Comparison of ENCODE assay signal across 32 cellular contexts in the genomic region with DNA sequence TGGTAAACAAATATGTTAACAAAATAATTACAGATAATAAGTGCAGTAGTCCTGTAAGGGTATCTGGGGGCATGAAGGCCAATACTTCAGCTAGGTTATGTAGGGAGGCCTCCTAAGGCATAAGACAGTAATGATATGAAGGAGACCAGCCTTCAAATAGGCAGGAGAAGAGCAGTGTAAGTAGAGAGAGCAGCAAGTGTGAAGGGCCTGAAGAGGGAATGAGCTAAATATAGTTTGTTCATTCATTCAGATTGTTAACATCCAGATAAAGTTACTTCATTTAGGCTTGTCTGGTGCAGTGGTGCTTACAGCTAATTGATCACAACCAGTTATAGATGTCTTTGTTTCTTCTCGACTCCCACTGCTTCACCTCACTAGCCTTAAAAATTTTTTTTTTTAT.
DNase-seq lines count a peak whose midpoint lies in the region; ATAC-seq and TF ChIP-seq lines count a peak whose summit lies in the region.
"Had no signal": no experiment of that assay in that cellular context is flagged by ENCODE, and none has a peak within 500 bp of the region (broad histone marks: within the 10 kb centered on the region; RNA-seq: fewer than 3 reads in every experiment).

No MANE protein-coding gene starts in this region.

- H3K4me3 ChIP-seq in SK-N-MC (peak overlapping the region; percentile 17; the same call in 1 of the 2 replicates), heart left ventricle (no peak overlapping the region), psoas muscle (no peak overlapping the region), H7 (ENCODE audit: insufficient read depth, low read depth, low read length) (no peak overlapping the region), endodermal cell (ENCODE audit: low read length) (no peak overlapping the region)
- H3K4me3 ChIP-seq: GM23338, transverse colon had no signal

- H3K9ac ChIP-seq in SK-N-MC (ENCODE audit: insufficient read length) (peak overlapping the region; percentile 65), endodermal cell (ENCODE audit: extremely low read depth, low read length, poor library complexity, severe bottlenecking) (no peak overlapping the region)
- H3K9ac ChIP-seq: SK-N-SH had no signal

- DNase-seq in CD4-positive, alpha-beta T cell = no peak
- DNase-seq in SK-N-MC (ENCODE audit: low read depth, low spot score) = no peak
- no peak for DNase-seq in heart left ventricle
- DNase-seq in psoas muscle = no peak
- DNase-seq in SIG-M5 (lab: John Stamatoyannopoulos, UW) = no peak
- DNase-seq in H7 = no peak
- no peak for DNase-seq in endodermal cell
- DNase-seq: activated CD4-positive, alpha-beta memory T cell treated with anti-CD3 and anti-CD28 coated beads, Interleukin-2, amount 10 ng/mL, durations not matched to agents 7 days and 5 days; activated CD4-positive, CD25-positive, alpha-beta regulatory T cell treated with anti-CD3 and anti-CD28 coated beads, Interleukin-2, amount 50 U/mL, for 72 hours; activated naive CD4-positive, alpha-beta T cell treated with anti-CD3 and anti-CD28 coated beads, Interleukin-2, amount 50 U/mL, for 16 hours; amygdala; Calu3; DND-41; effector CD8-positive, alpha-beta T cell; GF-D8; NCI-H1048; NCI-H1694 treated with DMSO at 0.1 percent for 48 hours; NCI-H2171 treated with DMSO at 0.1 percent for 48 hours; NCI-H510A; SK-N-SH; stimulated activated CD4-positive, alpha-beta T cell treated with anti-CD3 and anti-CD28 coated beads, Interleukin-12 subunit alpha, Interleukin-12 subunit beta, amount 100 ng/mL, for 4 hours; stimulated activated CD4-positive, alpha-beta T cell treated with anti-CD3 and anti-CD28 coated beads, Interleukin-2, amount 100 ng/mL, for 48 hours; transverse colon had no signal

- H3K27ac Mint-ChIP-seq in CD4-positive, alpha-beta T cell = peak overlapping the region; percentile 5
- no peak overlapping the region for H3K27ac Mint-ChIP-seq in endodermal cell
- H3K27ac Mint-ChIP-seq: activated CD4-positive, alpha-beta memory T cell treated with anti-CD3 and anti-CD28 coated beads, Interleukin-2, amount 10 ng/mL, durations not matched to agents 7 days and 5 days; activated T-helper 2 cell treated with anti-CD3 and anti-CD28 coated beads, Interferon-gamma antibody, Interleukin-2, Interleukin-4, amounts not matched to agents 10 μg/mL and 5 μg/mL and 100 μg/mL, durations not matched to agents 14 hours and 24 hours and 36 hours; GM23338; T-helper 1 cell treated with Interleukin-12 subunit alpha and Interleukin-12 subunit beta and Interleukin-4 antibody, amounts not matched to agents 30 μg/mL and 1 μg/mL, for 36 hours had no signal

- H3K4me1 ChIP-seq in heart left ventricle (peaks cover 0 to 34% (median 9%) of the 10 kb centered on the region in 12 donors), psoas muscle (peaks cover 34% of the 10 kb centered on the region), endodermal cell (ENCODE audit: control insufficient read depth, insufficient read depth, low read length) (no peaks in the 10 kb centered on the region)

- POLR2A ChIA-PET in CD4-positive, alpha-beta T cell (lab: Charles Lee) = interaction anchor here (0.7 to 2.4 kb wide), 4 partner anchors 53 to 1619 kb away, joined by 3 to 8 read pairs (median 5); partner anchors contain the start of gene EPB41

- no peak overlapping the region for H3K4me3 Mint-ChIP-seq in CD4-positive, alpha-beta T cell
- H3K4me3 Mint-ChIP-seq in endodermal cell = no peak overlapping the region
- H3K4me3 Mint-ChIP-seq: activated CD4-positive, alpha-beta memory T cell treated with anti-CD3 and anti-CD28 coated beads, Interleukin-2, amount 10 ng/mL, durations not matched to agents 7 days and 5 days; GM23338; T-helper 1 cell treated with Interleukin-12 subunit alpha and Interleukin-12 subunit beta and Interleukin-4 antibody, amounts not matched to agents 30 μg/mL and 1 μg/mL, for 36 hours had no signal

- peaks cover 39% of the 10 kb centered on the region for H3K36me3 Mint-ChIP-seq in CD4-positive, alpha-beta T cell (ENCODE audit: low read depth)
- peaks cover 5% of the 10 kb centered on the region for H3K36me3 Mint-ChIP-seq in endodermal cell (ENCODE audit: low read depth)

- TF ChIP-seq POLR2A in heart left ventricle (IDR thresholded peaks at IDR 0.05) = no peak

- no peaks in the 10 kb centered on the region for H3K9me3 ChIP-seq in CD4-positive, alpha-beta T cell (ENCODE audit: control insufficient read depth, low read length)
- H3K9me3 ChIP-seq in SK-N-MC (ENCODE audit: low read depth, low read length) (no peaks in the 10 kb centered on the region), heart left ventricle (no peaks in the 10 kb centered on the region), psoas muscle (no peaks in the 10 kb centered on the region), endodermal cell (ENCODE audit: control insufficient read depth, low read length) (peaks cover 18% of the 10 kb centered on the region)
- H3K9me3 ChIP-seq: neutrophil, SK-N-SH, transverse colon had no signal

- intact Hi-C loops in CD4-positive, alpha-beta T cell (cut with DNase I, micrococcal nuclease) = loop anchor here in 1 of 2 experiments (2.0 kb wide), 1 partner anchor 103 kb away; no protein-coding TSS in a partner anchor
- intact Hi-C loops in heart left ventricle (cut with DNase I) (loop anchor here in 2 of 10 donors (2.0 to 5.0 kb wide), 2 partner anchors 98 to 101 kb away; no protein-coding TSS in a partner anchor), psoas muscle (cut with DNase I) (no loop called here)

- TF ChIP-seq CTCF in CD4-positive, alpha-beta T cell (IDR thresholded peaks at IDR 0.05) = no peak
- TF ChIP-seq CTCF in heart left ventricle (IDR thresholded peaks at IDR 0.05) = no peak
- TF ChIP-seq CTCF in psoas muscle (IDR thresholded peaks at IDR 0.05) = no peak
- no peak for TF ChIP-seq CTCF in endodermal cell (conservative IDR thresholded peaks at IDR 0.05)

- ATAC-seq in CD4-positive, alpha-beta T cell (ENCODE audit: poor library complexity) = no peak
- ATAC-seq in heart left ventricle (peak; percentile 42 to 79 (median 74)), psoas muscle (peak; percentile 73 to 86 (median 82))
- ATAC-seq: GM23338, left lobe of liver, sciatic nerve had no signal

- H3K27ac ChIP-seq in CD4-positive, alpha-beta T cell (ENCODE audit: low read depth, low read length) = no peak overlapping the region
- H3K27ac ChIP-seq in SK-N-MC = peak overlapping the region; percentile 95
- peak overlapping the region in 7 of 12 donors; percentile 18 to 78 (median 61) for H3K27ac ChIP-seq in heart left ventricle
- peak overlapping the region; percentile 64 for H3K27ac ChIP-seq in psoas muscle
- H3K27ac ChIP-seq in endodermal cell (ENCODE audit: low read depth, low read length) = no peak overlapping the region
- H3K27ac ChIP-seq: epithelial cell of prostate, neutrophil, RWPE1, transverse colon had no signal

- no peaks in the 10 kb centered on the region for H3K9me3 Mint-ChIP-seq in CD4-positive, alpha-beta T cell
- no peaks in the 10 kb centered on the region for H3K9me3 Mint-ChIP-seq in endodermal cell
- H3K9me3 Mint-ChIP-seq: activated CD4-positive, alpha-beta memory T cell treated with anti-CD3 and anti-CD28 coated beads, Interleukin-2, amount 10 ng/mL, durations not matched to agents 7 days and 5 days had no signal

- H3K4me1 Mint-ChIP-seq in CD4-positive, alpha-beta T cell (ENCODE audit: low read depth) = peaks cover 74% of the 10 kb centered on the region
- peaks cover 25% of the 10 kb centered on the region for H3K4me1 Mint-ChIP-seq in endodermal cell

- H3K36me3 ChIP-seq in SK-N-MC (ENCODE audit: insufficient read depth, low read length) = peaks cover 32% of the 10 kb centered on the region
- H3K36me3 ChIP-seq in heart left ventricle = peaks cover 0 to 9% (median 0%) of the 10 kb centered on the region in 9 donors
- H3K36me3 ChIP-seq in psoas muscle (ENCODE audit: insufficient read depth in 1 of 2, low read depth in 1 of 2) = peaks cover 0 to 16% of the 10 kb centered on the region in 2 donors
- no peaks in the 10 kb centered on the region for H3K36me3 ChIP-seq in H7 (replicated peaks; ENCODE audit: control insufficient read depth, insufficient read depth, low read length)
- H3K36me3 ChIP-seq in endodermal cell (ENCODE audit: control insufficient read depth, insufficient read depth, low read length) = peaks cover 5% of the 10 kb centered on the region
- H3K36me3 ChIP-seq: transverse colon had no signal

- no peaks in the 10 kb centered on the region for H3K27me3 Mint-ChIP-seq in CD4-positive, alpha-beta T cell
- H3K27me3 Mint-ChIP-seq in endodermal cell (ENCODE audit: insufficient read depth) = no peaks in the 10 kb centered on the region
- H3K27me3 Mint-ChIP-seq: activated CD4-positive, alpha-beta memory T cell treated with anti-CD3 and anti-CD28 coated beads, Interleukin-2, amount 10 ng/mL, durations not matched to agents 7 days and 5 days; IgD-negative memory B cell had no signal

- CTCF ChIA-PET in CD4-positive, alpha-beta T cell (lab: Charles Lee) = interaction anchor here (0.6 to 3.1 kb wide), 3 partner anchors 16 to 193 kb away, joined by 3 to 15 read pairs (median 3); no protein-coding TSS in a partner anchor

- H3K27me3 ChIP-seq in CD4-positive, alpha-beta T cell (ENCODE audit: control insufficient read depth, insufficient read depth, low read length) = no peaks in the 10 kb centered on the region
- no peaks in the 10 kb centered on the region for H3K27me3 ChIP-seq in heart left ventricle
- H3K27me3 ChIP-seq in psoas muscle (ENCODE audit: insufficient read depth in 3 of 3, low read length in 2 of 3) = no peaks in the 10 kb centered on the region
- no peaks in the 10 kb centered on the region for H3K27me3 ChIP-seq in H7 (ENCODE audit: control insufficient read depth, insufficient read depth, low read length)
- no peaks in the 10 kb centered on the region for H3K27me3 ChIP-seq in endodermal cell (ENCODE audit: control insufficient read depth, insufficient read depth, low read length, poor library complexity, severe bottlenecking)
- H3K27me3 ChIP-seq: neutrophil, transverse colon had no signal

- whole genome bisulfite sequencing in heart left ventricle, 4 donors = 46 to 60% (median 55%) methylated on average over 1 of the region's 1 CpG
- WGBS in psoas muscle, 3 donors = 40 to 60% (median 45%) methylated on average over 1 of the region's 1 CpG
- WGBS in endodermal cell (ENCODE audit: insufficient coverage in 1 of 2, insufficient read length in 1 of 2), 2 experiments = no CpG with 5 or more reads among the region's 1 CpG

Comparison
In these comparisons a context has a peak if more than half of its experiments do, and no peak if none do; other contexts are left out.
1. H3K27ac ChIP-seq: peak in SK-N-MC (single experiment), heart left ventricle (7 of 12) and psoas muscle (single experiment); none in CD4-positive, alpha-beta T cell (single experiment) and endodermal cell (single experiment).